In the genomic region with DNA sequence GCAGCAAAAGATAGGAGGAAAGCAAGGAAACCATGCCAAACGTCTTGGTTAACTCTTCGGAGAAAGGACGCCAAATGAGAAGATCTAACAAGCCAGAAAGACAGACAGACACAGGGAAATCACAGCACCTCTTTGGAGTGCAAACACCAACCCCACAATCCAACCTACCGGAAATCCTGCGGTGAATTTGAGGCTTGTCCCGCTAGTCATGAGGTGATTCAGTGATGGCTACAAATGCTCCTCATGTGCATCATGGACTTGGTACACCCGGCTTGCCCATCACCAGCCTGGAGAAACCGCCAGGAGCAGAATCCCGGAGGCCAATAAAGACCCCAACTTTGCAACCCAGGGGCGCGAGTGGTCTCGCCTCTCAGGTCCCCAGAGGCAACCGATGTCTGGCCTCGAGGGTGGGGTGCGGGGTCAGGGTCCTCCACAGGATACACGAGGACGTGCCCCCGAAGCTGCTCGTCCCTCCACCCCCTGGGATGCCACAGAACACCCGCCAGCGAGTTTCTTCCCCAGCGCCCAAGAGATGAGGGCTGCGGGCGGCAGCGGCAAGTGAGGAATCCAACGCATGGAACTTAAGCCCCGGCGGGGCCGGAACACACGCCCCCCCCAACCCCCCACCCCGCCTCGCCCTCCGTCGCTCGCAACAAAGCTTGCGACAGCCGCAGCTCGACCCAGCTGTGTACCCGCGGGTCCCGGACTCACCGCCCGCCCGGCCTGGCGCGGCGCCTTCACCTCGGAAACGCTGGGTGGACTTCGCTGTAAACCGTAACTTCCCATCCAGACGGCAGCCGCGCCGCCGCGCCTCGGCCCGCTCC, we compare ENCODE assay signal across 8 cellular contexts. TPM values are rescaled to one million over a fixed set of nuclear protein-coding genes. Genes with fewer than 3 reads are reported as not detected.
DNase-seq lines count a peak whose midpoint lies in the region; ATAC-seq and TF ChIP-seq lines count a peak whose summit lies in the region.
"Not testable (repeated sequence)": the region's sequence is repeated elsewhere in the genome, so short reads cannot be mapped to it uniquely, and the experiment has no call there.

No MANE protein-coding gene starts in this region.

- peaks cover 37% of the 10 kb centered on the region for H3K27me3 Mint-ChIP-seq in CD4-positive, alpha-beta T cell
- H3K27me3 Mint-ChIP-seq in activated T-helper 1 cell treated with anti-CD3 and anti-CD28 coated beads, Interleukin-12 subunit alpha, Interleukin-12 subunit beta, Interleukin-2, Interleukin-4 antibody, amounts not matched to agents 30 ng/mL and 10 ng/mL and 1 ng/mL, durations not matched to agents 14 hours and 24 hours and 36 hours (ENCODE audit: insufficient read depth) = peaks cover 34% of the 10 kb centered on the region

- CTCF ChIA-PET in CD4-positive, alpha-beta T cell (lab: Charles Lee) = not testable (repeated sequence)

- not testable (repeated sequence) for H3K27ac ChIP-seq in CD4-positive, alpha-beta T cell (ENCODE audit: low read depth, low read length)

- not testable (repeated sequence) for H3K4me1 ChIP-seq in mucosa of descending colon (ENCODE audit: low read depth)

- H3K36me3 ChIP-seq in mucosa of descending colon (ENCODE audit: low read depth) = not testable (repeated sequence)

- peak overlapping the region; percentile 30 for H3K4me3 ChIP-seq in mucosa of descending colon

- peaks cover 19% of the 10 kb centered on the region for H3K9me3 ChIP-seq in CD4-positive, alpha-beta T cell (ENCODE audit: control insufficient read depth, low read length)
- not testable (repeated sequence) for H3K9me3 ChIP-seq in mucosa of descending colon

- peaks cover 11% of the 10 kb centered on the region for H3K36me3 Mint-ChIP-seq in CD4-positive, alpha-beta T cell (ENCODE audit: low read depth)
- H3K36me3 Mint-ChIP-seq in activated T-helper 1 cell treated with anti-CD3 and anti-CD28 coated beads, Interleukin-12 subunit alpha, Interleukin-12 subunit beta, Interleukin-2, Interleukin-4 antibody, amounts not matched to agents 30 ng/mL and 10 ng/mL and 1 ng/mL, durations not matched to agents 14 hours and 24 hours and 36 hours (ENCODE audit: low read depth) = not testable (repeated sequence)

- H3K4me3 Mint-ChIP-seq in CD4-positive, alpha-beta T cell = peak overlapping the region; percentile 97
- H3K4me3 Mint-ChIP-seq in activated T-helper 1 cell treated with anti-CD3 and anti-CD28 coated beads, Interleukin-12 subunit alpha, Interleukin-12 subunit beta, Interleukin-2, Interleukin-4 antibody, amounts not matched to agents 30 ng/mL and 10 ng/mL and 1 ng/mL, durations not matched to agents 14 hours and 24 hours and 36 hours = peak overlapping the region; percentile 98

- ATAC-seq in CD4-positive, alpha-beta T cell (ENCODE audit: poor library complexity) = peak; percentile 73
- peak; percentile 37 for ATAC-seq in GM21360 (IDR thresholded peaks at IDR 0.05; ENCODE audit: unreplicated experiment)
- peak; percentile 69 for ATAC-seq in HG03196 (IDR thresholded peaks at IDR 0.05; ENCODE audit: unreplicated experiment)
- peak; percentile 33 for ATAC-seq in esophagus mucosa
- ATAC-seq in mucosa of descending colon = peak; percentile 91

- intact Hi-C loops in CD4-positive, alpha-beta T cell (cut with DNase I, micrococcal nuclease); activated T-helper 1 cell treated with anti-CD3 and anti-CD28 coated beads, Interleukin-12 subunit alpha, Interleukin-12 subunit beta, Interleukin-2, Interleukin-4 antibody, amounts not matched to agents 30 ng/mL and 10 ng/mL and 1 ng/mL, durations not matched to agents 14 hours and 24 hours and 36 hours (cut with micrococcal nuclease); mucosa of descending colon (cut with DNase I, micrococcal nuclease): not testable (repeated sequence)

- H3K27ac Mint-ChIP-seq in CD4-positive, alpha-beta T cell = peak overlapping the region; percentile 73
- H3K27ac Mint-ChIP-seq in activated T-helper 1 cell treated with anti-CD3 and anti-CD28 coated beads, Interleukin-12 subunit alpha, Interleukin-12 subunit beta, Interleukin-2, Interleukin-4 antibody, amounts not matched to agents 30 ng/mL and 10 ng/mL and 1 ng/mL, durations not matched to agents 14 hours and 24 hours and 36 hours = peak overlapping the region; percentile 61

- not testable (repeated sequence) for H3K9me3 Mint-ChIP-seq in CD4-positive, alpha-beta T cell
- peaks cover 17% of the 10 kb centered on the region for H3K9me3 Mint-ChIP-seq in activated T-helper 1 cell treated with anti-CD3 and anti-CD28 coated beads, Interleukin-12 subunit alpha, Interleukin-12 subunit beta, Interleukin-2, Interleukin-4 antibody, amounts not matched to agents 30 ng/mL and 10 ng/mL and 1 ng/mL, durations not matched to agents 14 hours and 24 hours and 36 hours

- H3K4me1 Mint-ChIP-seq in CD4-positive, alpha-beta T cell (ENCODE audit: low read depth) = peaks cover 12% of the 10 kb centered on the region
- H3K4me1 Mint-ChIP-seq in activated T-helper 1 cell treated with anti-CD3 and anti-CD28 coated beads, Interleukin-12 subunit alpha, Interleukin-12 subunit beta, Interleukin-2, Interleukin-4 antibody, amounts not matched to agents 30 ng/mL and 10 ng/mL and 1 ng/mL, durations not matched to agents 14 hours and 24 hours and 36 hours (ENCODE audit: low read depth) = peaks cover 11% of the 10 kb centered on the region

- DNase-seq in CD4-positive, alpha-beta T cell = peak in 6 of 10 experiments; percentile 7 to 33 (median 15)
- peak; percentile 63 for DNase-seq in RPMI7951 (ENCODE audit: low read depth)
- DNase-seq in activated T-helper 1 cell treated with anti-CD3 and anti-CD28 coated beads, Interleukin-12 subunit alpha, Interleukin-12 subunit beta, Interleukin-2, Interleukin-4 antibody, amounts not matched to agents 30 ng/mL and 10 ng/mL and 1 ng/mL, durations not matched to agents 14 hours and 24 hours and 36 hours (ENCODE audit: low spot score) = peak; percentile 43
- not testable (repeated sequence) for DNase-seq in mucosa of descending colon
- DNase-seq in stimulated activated CD8-positive, alpha-beta memory T cell treated with anti-CD3 and anti-CD28 coated beads, Interleukin-15, amount 100 ng/mL, for 48 hours (ENCODE audit: low read depth in 2 of 2) = peak; percentile 26 to 28

- not testable (repeated sequence) for TF ChIP-seq CTCF in CD4-positive, alpha-beta T cell (IDR thresholded peaks at IDR 0.05); mucosa of descending colon (IDR thresholded peaks at IDR 0.05)

- POLR2A ChIA-PET in CD4-positive, alpha-beta T cell (lab: Charles Lee) = interaction anchor here (0.8 to 1.0 kb wide), 2 partner anchors 40 to 399 kb away, joined by 3 read pairs; a partner anchor contains a TSS

- H3K27me3 ChIP-seq in CD4-positive, alpha-beta T cell (ENCODE audit: control insufficient read depth, insufficient read depth, low read length) = peaks cover 23% of the 10 kb centered on the region

RNA-seq across cellular contexts. Expression of a gene that starts 0.6 kb away (rescaled TPM):
- 1 to 10 TPM; 3.3 to 3.5 TPM for total RNA-seq in CD4-positive, alpha-beta T cell
- 0.78 and 1.3 TPM in 2 replicates for total RNA-seq in RPMI7951 (2014; rRNA removed; shearing (Covaris generic))
- 1.2 TPM in 2 replicates for total RNA-seq in activated T-helper 1 cell treated with anti-CD3 and anti-CD28 coated beads, Interleukin-12 subunit alpha, Interleukin-12 subunit beta, Interleukin-2, Interleukin-4 antibody, amounts not matched to agents 30 ng/mL and 10 ng/mL and 1 ng/mL, durations not matched to agents 14 hours and 24 hours and 36 hours
- total RNA-seq in esophagus mucosa = 2.1 TPM
- 1 to 10 TPM; 2.0 to 4.6 (median 2.7) TPM for total RNA-seq in mucosa of descending colon

Comparison
In these comparisons a context has a peak if more than half of its experiments do, and no peak if none do; other contexts are left out.
1. ATAC-seq: peak in every context shown above with its lines; median percentile 91 in mucosa of descending colon; 73 in CD4-positive, alpha-beta T cell; 69 in HG03196; 37 in GM21360; 33 in esophagus mucosa.